8 cellular contexts compared by ENCODE assay signal in the genomic region with DNA sequence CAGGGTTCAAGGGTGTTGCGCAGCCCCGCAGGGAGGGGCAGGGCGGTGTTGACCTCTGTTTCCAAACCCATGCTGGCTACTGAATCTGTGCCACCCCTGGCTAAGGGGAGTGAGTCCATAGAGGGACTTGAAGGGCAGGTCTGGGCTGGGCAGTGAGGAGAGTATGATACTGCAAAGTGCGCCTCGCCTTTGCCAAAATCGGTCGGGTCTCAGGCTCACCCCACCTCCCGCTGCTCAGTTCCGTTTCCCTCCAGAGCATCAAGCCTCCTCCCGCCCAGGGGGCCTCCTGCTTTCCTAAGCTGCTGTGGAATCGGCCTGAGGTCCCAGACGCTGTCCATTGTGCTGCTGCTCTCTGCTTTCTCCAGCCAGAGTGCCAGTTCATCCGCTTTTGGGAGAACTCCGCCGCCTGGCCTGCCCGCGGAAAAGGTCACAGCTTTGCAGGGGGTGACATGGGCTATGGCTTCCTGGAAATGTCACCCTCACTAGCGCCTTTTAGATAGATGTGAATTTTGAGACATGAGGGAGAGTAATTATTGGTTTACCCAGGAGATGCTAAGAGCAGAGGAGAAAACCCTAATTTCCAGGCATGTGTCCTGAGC.
DNase-seq lines count a peak whose midpoint lies in the region; ATAC-seq and TF ChIP-seq lines count a peak whose summit lies in the region.

No MANE protein-coding gene starts in this region.

- H3K4me3 ChIP-seq in HFF-Myc (replicated peaks; ENCODE audit: low read depth, low read length), result peak overlapping the region; percentile 96
- H3K4me3 ChIP-seq in Peyer's patch, result peak overlapping the region; percentile 57 to 81 (median 72)
- peak overlapping the region; percentile 97 for H3K4me3 ChIP-seq in upper lobe of right lung

- intact Hi-C loops in upper lobe of right lung (cut with DNase I), result no loop called here

- H3K4me1 ChIP-seq in ES-I3 (ENCODE audit: insufficient read depth, low read length) (no peaks in the 10 kb centered on the region; the same call in 1 of the 2 replicates), Peyer's patch (peaks cover 0 to 19% (median 3%) of the 10 kb centered on the region in 4 donors), upper lobe of right lung (peaks cover 19% of the 10 kb centered on the region)

- DNase-seq in HFF-Myc (ENCODE audit: extremely low read depth, low read depth) (no peak), Peyer's patch (no peak), dermis microvascular lymphatic vessel endothelial cell (ENCODE audit: low read depth in 2 of 2) (peak; percentile 10 to 35), lung microvascular endothelial cell (ENCODE audit: low read depth in 2 of 2) (peak; percentile 38 to 58), upper lobe of right lung (no peak), NK-92 (lab: John Stamatoyannopoulos, UW; ENCODE audit: unreplicated experiment) (no peak), NCI-H1092 (lab: John Stamatoyannopoulos, UW) (no peak)

- ATAC-seq in upper lobe of right lung, result no peak

- no peak for TF ChIP-seq POLR2A in Peyer's patch (IDR thresholded peaks at IDR 0.05)

- H3K9me3 ChIP-seq in ES-I3 (ENCODE audit: control insufficient read depth, insufficient read depth, low read length) (no peaks in the 10 kb centered on the region), Peyer's patch (no peaks in the 10 kb centered on the region), upper lobe of right lung (no peaks in the 10 kb centered on the region)

- H3K9ac ChIP-seq in ES-I3 (ENCODE audit: low read depth, low read length), result peak overlapping the region; percentile 81

- no peak for TF ChIP-seq CTCF in HFF-Myc (IDR thresholded peaks at IDR 0.05; ENCODE audit: low read depth, low read length, missing control alignments)
- TF ChIP-seq CTCF in Peyer's patch (IDR thresholded peaks at IDR 0.05), result no peak
- no peak for TF ChIP-seq CTCF in upper lobe of right lung (IDR thresholded peaks at IDR 0.05)

- H3K36me3 ChIP-seq in ES-I3 (ENCODE audit: insufficient read depth, low read length), result no peaks in the 10 kb centered on the region
- H3K36me3 ChIP-seq in Peyer's patch, result no peaks in the 10 kb centered on the region
- H3K36me3 ChIP-seq in upper lobe of right lung, result peaks cover 6% of the 10 kb centered on the region

- peak overlapping the region; percentile 76 to 93 (median 87) for H3K27ac ChIP-seq in Peyer's patch
- peak overlapping the region; percentile 93 for H3K27ac ChIP-seq in upper lobe of right lung

- no peaks in the 10 kb centered on the region for H3K27me3 ChIP-seq in Peyer's patch
- no peaks in the 10 kb centered on the region for H3K27me3 ChIP-seq in upper lobe of right lung

Comparison
In these comparisons a context has a peak if more than half of its experiments do, and no peak if none do; other contexts are left out.
1. DNase-seq: peak in dermis microvascular lymphatic vessel endothelial cell (2 of 2) and lung microvascular endothelial cell (2 of 2); none in HFF-Myc (single experiment), Peyer's patch (0 of 3), upper lobe of right lung (single experiment), NK-92 (single experiment) and NCI-H1092 (single experiment).
2. Peak in every context shown above with its lines, with median percentiles within 50 percentile points of each other: H3K4me3 ChIP-seq.